19 cellular contexts compared by ENCODE assay signal in the genomic region with DNA sequence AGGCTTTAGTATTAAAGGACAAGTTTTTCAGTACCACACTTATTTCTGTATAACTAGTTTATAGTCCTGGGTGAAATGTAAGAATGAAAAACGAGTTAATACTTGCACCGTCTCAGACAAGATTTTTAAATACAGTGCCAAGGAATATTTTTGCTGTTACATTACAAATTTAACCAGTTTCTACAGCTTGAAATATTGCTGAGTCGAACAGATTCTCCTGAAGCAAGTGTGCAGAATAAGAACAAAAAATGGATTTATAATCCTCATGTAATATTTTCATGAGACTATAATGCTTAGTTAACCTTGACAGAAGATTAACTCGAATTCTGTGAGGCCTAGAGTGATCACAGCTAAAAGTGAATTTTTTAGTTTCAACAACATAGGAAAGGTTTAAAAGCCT. TPM values are rescaled to one million over a fixed set of nuclear protein-coding genes. Genes with fewer than 3 reads are reported as not detected.
DNase-seq lines count a peak whose midpoint lies in the region; FAIRE-seq and TF ChIP-seq lines count a peak whose summit lies in the region.
"Had no signal": no experiment of that assay in that cellular context is flagged by ENCODE, and none has a peak within 500 bp of the region (broad histone marks: within the 10 kb centered on the region; RNA-seq: fewer than 3 reads in every experiment).

No MANE protein-coding gene starts in this region.

- H3K4me1 Mint-ChIP-seq in type B pancreatic cell (ENCODE audit: unreplicated experiment), result peaks cover 49% of the 10 kb centered on the region

- H3K9ac ChIP-seq in Karpas-422 (ENCODE audit: low read length) (no peak overlapping the region), SU-DHL-6 (ENCODE audit: low read length) (peak overlapping the region; percentile 1; the same call in 1 of the 2 replicates)

- no peak for FAIRE-seq in small intestine (lab: Jason Lieb, UNC)
- FAIRE-seq: GM19239 had no signal

- H3K27ac Mint-ChIP-seq in type B pancreatic cell, result no peak overlapping the region

- H3K4me1 ChIP-seq in Karpas-422 (ENCODE audit: low read length) (peaks cover 56% of the 10 kb centered on the region), PC-9 (replicated peaks; ENCODE audit: insufficient read depth) (peaks cover 38% of the 10 kb centered on the region), hepatocyte (ENCODE audit: insufficient read depth) (no peaks in the 10 kb centered on the region), small intestine (ENCODE audit: control insufficient read depth in 2 of 2, insufficient read depth in 1 of 2, low read depth in 1 of 2, low read length in 1 of 2) (peaks cover 0 to 2% of the 10 kb centered on the region in 2 donors)
- H3K4me1 ChIP-seq: SJCRH30 had no signal

- H4K20me1 ChIP-seq in Karpas-422 (ENCODE audit: insufficient read depth, low read depth, low read length) (peaks cover 48% of the 10 kb centered on the region), SU-DHL-6 (ENCODE audit: low read depth, low read length) (peaks cover 28% of the 10 kb centered on the region), PC-9 (ENCODE audit: insufficient read depth) (no peaks in the 10 kb centered on the region), hepatocyte (ENCODE audit: insufficient read depth, poor library complexity, severe bottlenecking) (no peaks in the 10 kb centered on the region)

- no peaks in the 10 kb centered on the region for H3K9me3 Mint-ChIP-seq in type B pancreatic cell
- H3K9me3 Mint-ChIP-seq: CD8-positive, alpha-beta memory T cell had no signal

- TF ChIP-seq CTCF in SU-DHL-6 (IDR thresholded peaks at IDR 0.05; ENCODE audit: insufficient read depth, low read length, poor library complexity, severe bottlenecking) (no peak), type B pancreatic cell (conservative IDR thresholded peaks at IDR 0.05) (no peak), PC-9 (conservative IDR thresholded peaks at IDR 0.05) (no peak), hepatocyte (IDR thresholded peaks at IDR 0.05; ENCODE audit: poor library complexity) (no peak)

- H3K27me3 Mint-ChIP-seq in type B pancreatic cell, result peaks cover 19% of the 10 kb centered on the region

- H3K36me3 Mint-ChIP-seq in type B pancreatic cell, result peaks cover 4% of the 10 kb centered on the region
- H3K36me3 Mint-ChIP-seq: CD8-positive, alpha-beta memory T cell had no signal

- 74% methylated on average over 4 of the region's 4 CpGs for WGBS in hepatocyte (ENCODE audit: low lambda C conversion rate, missing lambda C conversion rate)
- WGBS in small intestine, 3 donors, result 78 to 79% (median 79%) methylated on average over 4 of the region's 4 CpGs

- H3K27me3 ChIP-seq in Karpas-422 (ENCODE audit: low read length) (no peaks in the 10 kb centered on the region), SU-DHL-6 (ENCODE audit: low read length) (no peaks in the 10 kb centered on the region), PC-9 (ENCODE audit: insufficient read depth, low read depth) (no peaks in the 10 kb centered on the region), hepatocyte (peaks cover 10% of the 10 kb centered on the region), small intestine (ENCODE audit: control insufficient read depth in 2 of 2, insufficient read depth in 2 of 2, low read length in 2 of 2) (peaks cover 0 to 2% of the 10 kb centered on the region in 2 donors)
- H3K27me3 ChIP-seq: SJCRH30 had no signal

- intact Hi-C loops in PC-9 (cut with micrococcal nuclease; ENCODE audit: unreplicated experiment), result loop anchor here (1.0 to 5.0 kb wide), 3 partner anchors 193 to 1018 kb away; a partner anchor contains a TSS

- H3K4me3 ChIP-seq in Karpas-422 (ENCODE audit: low read length) (0 out of 2 replicates have a peak overlapping the region, but pooled peaks have one; percentile 12), SU-DHL-6 (ENCODE audit: insufficient read depth, low read length, poor library complexity, severe bottlenecking) (no peak overlapping the region), PC-9 (no peak overlapping the region; the same call in 1 of the 2 replicates), hepatocyte (no peak overlapping the region), small intestine (ENCODE audit: low read depth in 1 of 2, low read length in 2 of 2) (no peak overlapping the region)
- H3K4me3 ChIP-seq: SJCRH30 had no signal

- H2AFZ ChIP-seq in Karpas-422 (ENCODE audit: low read length) (no peak overlapping the region), SU-DHL-6 (ENCODE audit: low read depth, low read length, severe bottlenecking) (no peak overlapping the region), PC-9 (no peak overlapping the region), hepatocyte (no peak overlapping the region)

- H3K4me2 ChIP-seq in Karpas-422 (ENCODE audit: low read depth, low read length, poor library complexity, severe bottlenecking), result peak overlapping the region; percentile 90
- H3K4me2 ChIP-seq in SU-DHL-6 (ENCODE audit: low read depth, low read length, poor library complexity, severe bottlenecking), result peak overlapping the region; percentile 83
- H3K4me2 ChIP-seq in PC-9, result no peak overlapping the region
- no peak overlapping the region for H3K4me2 ChIP-seq in hepatocyte

- CTCF ChIA-PET in PC-9 (lab: Charles Lee), result no interaction called here

- no peak overlapping the region for H3K27ac ChIP-seq in Karpas-422 (ENCODE audit: low read length)
- no peak overlapping the region for H3K27ac ChIP-seq in SU-DHL-6 (ENCODE audit: low read depth, low read length)
- peak overlapping the region; percentile 58 for H3K27ac ChIP-seq in caudate nucleus (ENCODE audit: low read depth, low read length)
- no peak overlapping the region for H3K27ac ChIP-seq in PC-9
- H3K27ac ChIP-seq in hepatocyte, result no peak overlapping the region
- no peak overlapping the region for H3K27ac ChIP-seq in small intestine (ENCODE audit: low read depth in 1 of 2, low read length in 1 of 2)
- H3K27ac ChIP-seq: C4-2B, SJCRH30 had no signal

- H3K9me3 ChIP-seq in Karpas-422 (ENCODE audit: low read length), result no peaks in the 10 kb centered on the region
- H3K9me3 ChIP-seq in SU-DHL-6 (ENCODE audit: insufficient read depth, low read length), result no peaks in the 10 kb centered on the region
- no peaks in the 10 kb centered on the region for H3K9me3 ChIP-seq in PC-9 (ENCODE audit: insufficient read depth, low read depth)
- H3K9me3 ChIP-seq in hepatocyte (ENCODE audit: low read depth), result no peaks in the 10 kb centered on the region
- no peaks in the 10 kb centered on the region for H3K9me3 ChIP-seq in small intestine (ENCODE audit: control insufficient read depth, low read depth)
- H3K9me3 ChIP-seq: SJCRH30 had no signal

- peak overlapping the region; percentile 34 for H3K4me3 Mint-ChIP-seq in type B pancreatic cell

- H3K36me3 ChIP-seq in Karpas-422 (ENCODE audit: insufficient read depth, low read length), result peaks cover 19% of the 10 kb centered on the region
- H3K36me3 ChIP-seq in SU-DHL-6 (ENCODE audit: low read length), result peaks cover 6% of the 10 kb centered on the region; the same call in 1 of the 2 replicates
- no peaks in the 10 kb centered on the region for H3K36me3 ChIP-seq in PC-9 (ENCODE audit: low read depth)
- no peaks in the 10 kb centered on the region for H3K36me3 ChIP-seq in hepatocyte (replicated peaks; ENCODE audit: insufficient read depth, low read depth)
- H3K36me3 ChIP-seq in small intestine (ENCODE audit: control insufficient read depth in 2 of 2, insufficient read depth in 2 of 2, low read length in 2 of 2), result no peaks in the 10 kb centered on the region
- H3K36me3 ChIP-seq: SJCRH30 had no signal

- H3K79me2 ChIP-seq in Karpas-422 (ENCODE audit: low read length) (peaks cover 76% of the 10 kb centered on the region), SU-DHL-6 (ENCODE audit: insufficient read depth, low read length) (peaks cover 76% of the 10 kb centered on the region), PC-9 (ENCODE audit: low read depth) (peaks cover 68% of the 10 kb centered on the region), hepatocyte (peaks cover 2% of the 10 kb centered on the region)

- BruUV-seq in PC-9 (replicated peaks; lab: Mats Ljungman, UMichigan), result no TSS peak

- POLR2A ChIA-PET in PC-9 (lab: Charles Lee; ENCODE audit: unreplicated experiment), result no interaction called here

- H3K9me2 ChIP-seq in Karpas-422 (replicated peaks; ENCODE audit: insufficient read depth, low read length), result no peaks in the 10 kb centered on the region
- no peaks in the 10 kb centered on the region for H3K9me2 ChIP-seq in SU-DHL-6 (replicated peaks; ENCODE audit: insufficient read depth, low read length)
- no peaks in the 10 kb centered on the region for H3K9me2 ChIP-seq in PC-9 (ENCODE audit: insufficient read depth)
- H3K9me2 ChIP-seq in hepatocyte (replicated peaks; ENCODE audit: insufficient read depth), result no peaks in the 10 kb centered on the region

- DNase-seq in Karpas-422 (no peak), caudate nucleus (lab: John Stamatoyannopoulos, UW) (no peak), type B pancreatic cell (ENCODE audit: extremely low spot score, unreplicated experiment) (no peak), PC-9 (no peak), hepatocyte (ENCODE audit: low spot score) (no peak), small intestine (no peak)
- DNase-seq: AML-193; Calu3; CD8-positive, alpha-beta memory T cell; DMS153; MM.1S; NCI-H1048; NCI-H1417 treated with DMSO at 0.1 percent for 48 hours; NCI-H187 treated with DMSO at 0.1 percent for 48 hours; NCI-H2107; SJCRH30 had no signal

- peaks cover 10% of the 10 kb centered on the region for H3F3A ChIP-seq in SU-DHL-6 (ENCODE audit: insufficient read depth)
- peaks cover 17% of the 10 kb centered on the region; the same call in 1 of the 2 replicates for H3F3A ChIP-seq in PC-9 (ENCODE audit: insufficient read depth, low read depth)

RNA-seq across cellular contexts. Expression of a gene that starts 3.1 kb away (rescaled TPM):
- 83.9 and 84.4 TPM in 2 replicates for total RNA-seq in Karpas-422 (2014; rRNA removed; shearing (Covaris generic); ENCODE audit: low replicate concordance)
- 33.6 and 50.3 TPM in 2 replicates for total RNA-seq in type B pancreatic cell (ENCODE audit: low replicate concordance)
- total RNA-seq in PC-9 (2021), result 41.2 and 54.4 TPM in 2 replicates
- 11.0 and 15.2 TPM in 2 replicates for total RNA-seq in hepatocyte
- 7.1 and 7.8 TPM in 2 replicates for polyA plus RNA-seq in hepatocyte
- polyA plus RNA-seq in small intestine, result 1 to 10 TPM in 2 of 3 donors, under 1 TPM in 1; 0.45 to 2.8 (median 1.4) TPM

Comparison
In these comparisons a context has a peak if more than half of its experiments do, and no peak if none do; other contexts are left out.
1. H3K4me2 ChIP-seq: peak in Karpas-422 (single experiment) and SU-DHL-6 (single experiment); none in PC-9 (single experiment) and hepatocyte (single experiment).